8 cellular contexts compared by ENCODE assay signal in genomic region chr21:44297525-44298290, GRCh38. TPM values are rescaled to one million over a fixed set of nuclear protein-coding genes. Genes with fewer than 3 reads are reported as not detected.
A peak's percentile ranks its signal among the peaks of the same experiment; 100 is the strongest.
DNase-seq lines count a peak whose midpoint lies in the region; ATAC-seq and TF ChIP-seq lines count a peak whose summit lies in the region.

No MANE protein-coding gene starts in this region.

- TF ChIP-seq CTCF in DND-41 (IDR thresholded peaks at IDR 0.05; ENCODE audit: borderline replicate concordance, extremely low read depth, low read length, poor library complexity, severe bottlenecking): peak; percentile 86
- TF ChIP-seq CTCF in LNCAP (IDR thresholded peaks at IDR 0.05): peak; percentile 65
- TF ChIP-seq CTCF in RWPE1 (conservative IDR thresholded peaks at IDR 0.05; ENCODE audit: low read depth): peak; percentile 75
- TF ChIP-seq CTCF in fibroblast of lung (conservative IDR thresholded peaks at IDR 0.05 in 1 of 2, IDR thresholded peaks at IDR 0.05 in 1 of 2; ENCODE audit: low read depth in 1 of 2, low read length in 2 of 2): peak; percentile 67 to 78
- peak; percentile 80 for TF ChIP-seq CTCF in neural cell (IDR thresholded peaks at IDR 0.05; ENCODE audit: poor library complexity, severe bottlenecking)

- H2AFZ ChIP-seq in DND-41 (ENCODE audit: low read depth, low read length): no peak overlapping the region
- no peak overlapping the region for H2AFZ ChIP-seq in fibroblast of lung (ENCODE audit: low read length)
- no peak overlapping the region for H2AFZ ChIP-seq in neural cell (ENCODE audit: low read depth, low read length)

- H3K9me3 ChIP-seq in DND-41 (ENCODE audit: insufficient read depth, low read length, severe bottlenecking) (no peaks in the 10 kb centered on the region), fibroblast of lung (ENCODE audit: control insufficient read depth, insufficient read depth, low read depth, low read length) (no peaks in the 10 kb centered on the region), neural cell (ENCODE audit: low read length) (no peaks in the 10 kb centered on the region)

- H3K27me3 ChIP-seq in DND-41 (ENCODE audit: insufficient read depth, low read length, poor library complexity) (no peaks in the 10 kb centered on the region), fibroblast of lung (ENCODE audit: control insufficient read depth, insufficient read depth, low read length) (no peaks in the 10 kb centered on the region), neural cell (ENCODE audit: insufficient read depth, low read depth, low read length) (no peaks in the 10 kb centered on the region)

- DNase-seq in DND-41 (peak; percentile 72), RWPE1 (ENCODE audit: low spot score) (peak; percentile 79), activated T-helper 1 cell treated with Interleukin-2 at 50 U/mL for 16 hours (ENCODE audit: low read depth) (peak; percentile 61), fibroblast of lung (ENCODE audit: low read depth in 2 of 2) (peak; percentile 61 to 82)

- H4K20me1 ChIP-seq in DND-41 (ENCODE audit: insufficient read depth, low read length) (peaks cover 23% of the 10 kb centered on the region), fibroblast of lung (ENCODE audit: control insufficient read depth, extremely low read depth, insufficient read depth, low read length) (no peaks in the 10 kb centered on the region), neural cell (ENCODE audit: insufficient read depth) (no peaks in the 10 kb centered on the region)

- CTCF ChIA-PET in RWPE1 (lab: Yijun Ruan, JAX): interaction anchor here (0.9 to 1.5 kb wide), 6 partner anchors 13 to 144 kb away, joined by 3 to 6 read pairs (median 4); no protein-coding TSS in a partner anchor

- H3K79me2 ChIP-seq in DND-41 (ENCODE audit: insufficient read depth, low read length): peaks cover 28% of the 10 kb centered on the region
- H3K79me2 ChIP-seq in fibroblast of lung (ENCODE audit: control insufficient read depth, insufficient read depth, low read length): peaks cover 17% of the 10 kb centered on the region
- no peaks in the 10 kb centered on the region for H3K79me2 ChIP-seq in neural cell (replicated peaks; ENCODE audit: insufficient read depth, low read length)

- H3K4me3 ChIP-seq in DND-41 (ENCODE audit: low read depth in 1 of 2, low read length in 2 of 2) (no peak overlapping the region), fibroblast of lung (replicated peaks in 1 of 4; ENCODE audit: control extremely low read depth in 1 of 4, insufficient read depth in 1 of 4, low read depth in 3 of 4, low read length in 4 of 4) (no peak overlapping the region), neural cell (ENCODE audit: low read length) (no peak overlapping the region)

- TF ChIP-seq EP300 in neural cell (conservative IDR thresholded peaks at IDR 0.05; ENCODE audit: poor library complexity, severe bottlenecking): no peak

- no peak overlapping the region for H3K4me3 Mint-ChIP-seq in stimulated activated naive CD8-positive, alpha-beta T cell treated with anti-CD3 and anti-CD28 coated beads, Interleukin-15, Interleukin-2, amounts not matched to agents 100 ng/mL and 50 ng/mL, for 24 hours

- no peaks in the 10 kb centered on the region for H3K9me3 Mint-ChIP-seq in stimulated activated naive CD8-positive, alpha-beta T cell treated with anti-CD3 and anti-CD28 coated beads, Interleukin-15, Interleukin-2, amounts not matched to agents 100 ng/mL and 50 ng/mL, for 24 hours

- no peak overlapping the region for H3K27ac ChIP-seq in DND-41 (ENCODE audit: low read length)
- H3K27ac ChIP-seq in RWPE1: no peak overlapping the region
- H3K27ac ChIP-seq in fibroblast of lung (ENCODE audit: insufficient read depth, low read length): no peak overlapping the region
- H3K27ac ChIP-seq in neural cell (ENCODE audit: low read length): no peak overlapping the region

- no peaks in the 10 kb centered on the region for H3K9me2 ChIP-seq in neural cell (ENCODE audit: insufficient read depth, low read length)

- H3K27me3 Mint-ChIP-seq in stimulated activated naive CD8-positive, alpha-beta T cell treated with anti-CD3 and anti-CD28 coated beads, Interleukin-15, Interleukin-2, amounts not matched to agents 100 ng/mL and 50 ng/mL, for 24 hours: no peaks in the 10 kb centered on the region

- TF ChIP-seq RAD21 in neural cell (conservative IDR thresholded peaks at IDR 0.05): peak; percentile 78

- POLR2A ChIA-PET in RWPE1 (lab: Yijun Ruan, JAX; ENCODE audit: low non-redundant PET): no interaction called here

- peaks cover 7% of the 10 kb centered on the region for H3K36me3 ChIP-seq in DND-41 (ENCODE audit: insufficient read depth, low read length)
- H3K36me3 ChIP-seq in fibroblast of lung (ENCODE audit: control insufficient read depth, insufficient read depth, low read length): no peaks in the 10 kb centered on the region
- H3K36me3 ChIP-seq in neural cell (ENCODE audit: insufficient read depth, low read length): no peaks in the 10 kb centered on the region

- H3K36me3 Mint-ChIP-seq in stimulated activated naive CD8-positive, alpha-beta T cell treated with anti-CD3 and anti-CD28 coated beads, Interleukin-15, Interleukin-2, amounts not matched to agents 100 ng/mL and 50 ng/mL, for 24 hours (ENCODE audit: low read depth): no peaks in the 10 kb centered on the region

- H3K27ac Mint-ChIP-seq in stimulated activated naive CD8-positive, alpha-beta T cell treated with anti-CD3 and anti-CD28 coated beads, Interleukin-15, Interleukin-2, amounts not matched to agents 100 ng/mL and 50 ng/mL, for 24 hours: peak overlapping the region; percentile 47

- H3K4me1 ChIP-seq in DND-41 (ENCODE audit: insufficient read depth, low read length) (peaks cover 39% of the 10 kb centered on the region), fibroblast of lung (ENCODE audit: control insufficient read depth, extremely low read depth, insufficient read depth, low read length) (peaks cover 5% of the 10 kb centered on the region)

- peak; percentile 59 for ATAC-seq in DND-41 (ENCODE audit: insufficient read depth, low read depth)
- ATAC-seq in GM19328 (IDR thresholded peaks at IDR 0.05; ENCODE audit: unreplicated experiment): no peak

- no peak overlapping the region; the same call in 1 of the 2 replicates for H3K4me2 ChIP-seq in DND-41 (ENCODE audit: insufficient read depth, low read length)
- peak overlapping the region; percentile 35 for H3K4me2 ChIP-seq in fibroblast of lung (ENCODE audit: extremely low read depth, insufficient read depth, low read length)
- H3K4me2 ChIP-seq in neural cell (ENCODE audit: low read length): no peak overlapping the region

- H3K9ac ChIP-seq in DND-41 (ENCODE audit: low read depth, low read length) (no peak overlapping the region), fibroblast of lung (ENCODE audit: insufficient read depth, low read length) (no peak overlapping the region), neural cell (ENCODE audit: low read length) (no peak overlapping the region)

- no peaks in the 10 kb centered on the region for H3F3A ChIP-seq in neural cell (ENCODE audit: insufficient read depth, low read length, poor library complexity, severe bottlenecking)

- peaks cover 46% of the 10 kb centered on the region for H3K4me1 Mint-ChIP-seq in stimulated activated naive CD8-positive, alpha-beta T cell treated with anti-CD3 and anti-CD28 coated beads, Interleukin-15, Interleukin-2, amounts not matched to agents 100 ng/mL and 50 ng/mL, for 24 hours (ENCODE audit: low read depth)

TF ChIP-seq in neural cell, 6 proteins besides CTCF, POLR2A, EP300 and RAD21:
- TF ChIP-seq SMC3 (conservative IDR thresholded peaks at IDR 0.05; ENCODE audit: poor library complexity): peak; percentile 71
- no peak for TF ChIP-seq EZH2 (IDR thresholded peaks at IDR 0.05; ENCODE audit: borderline replicate concordance, insufficient read depth, low read length, poor library complexity, severe bottlenecking)

RNA-seq across cellular contexts. Expression of gene PFKL, which starts 2.1 kb away (rescaled TPM):
- 125 and 135 TPM in 2 replicates for total RNA-seq in fibroblast of lung
- polyA plus RNA-seq in fibroblast of lung: 54.8 and 59.8 TPM in 2 replicates
- 91.4 and 105 TPM in 2 replicates for polyA plus RNA-seq in fibroblast of lung (2012)
- polyA minus RNA-seq in fibroblast of lung (ENCODE audit: low replicate concordance): 71.0 and 95.9 TPM in 2 replicates
- 79.6 and 94.4 TPM in 2 replicates for polyA plus RNA-seq in neural cell
- polyA minus RNA-seq in neural cell: 66.6 and 81.6 TPM in 2 replicates

RNA-seq across cellular contexts. Expression of gene AIRE, which starts 12.0 kb away (rescaled TPM):
- total RNA-seq in fibroblast of lung: not detected in 2 replicates
- not detected in 2 replicates for polyA plus RNA-seq in fibroblast of lung
- not detected in 2 replicates for polyA plus RNA-seq in fibroblast of lung (2012)
- polyA minus RNA-seq in fibroblast of lung (ENCODE audit: low replicate concordance): not detected in 2 replicates
- polyA plus RNA-seq in neural cell: not detected in 2 replicates
- not detected in 2 replicates for polyA minus RNA-seq in neural cell

RNA-seq across cellular contexts. Expression of gene DNMT3L, which starts 36.0 kb away (rescaled TPM):
- total RNA-seq in fibroblast of lung: not detected in 2 replicates
- not detected in 2 replicates for polyA plus RNA-seq in fibroblast of lung
- polyA plus RNA-seq in fibroblast of lung (2012): not detected in 2 replicates
- not detected in 2 replicates for polyA minus RNA-seq in fibroblast of lung (ENCODE audit: low replicate concordance)
- polyA plus RNA-seq in neural cell: not detected in 2 replicates
- polyA minus RNA-seq in neural cell: not detected in 2 replicates

RNA-seq across cellular contexts. Expression of gene CFAP410, which starts 41.5 kb away (rescaled TPM):
- total RNA-seq in fibroblast of lung: 6.9 and 7.1 TPM in 2 replicates
- 2.3 and 4.9 TPM in 2 replicates for polyA plus RNA-seq in fibroblast of lung
- 11.7 and 14.0 TPM in 2 replicates for polyA plus RNA-seq in fibroblast of lung (2012)
- polyA minus RNA-seq in fibroblast of lung (ENCODE audit: low replicate concordance): 1.5 and 3.1 TPM in 2 replicates
- polyA plus RNA-seq in neural cell: 36.0 and 36.5 TPM in 2 replicates
- polyA minus RNA-seq in neural cell: 10.9 and 11.4 TPM in 2 replicates

RNA-seq across cellular contexts. Expression of gene TRPM2, which starts 55.7 kb away (rescaled TPM):
- not detected in 2 replicates for total RNA-seq in fibroblast of lung
- polyA plus RNA-seq in fibroblast of lung: not detected in 2 replicates
- not detected in 2 replicates for polyA plus RNA-seq in fibroblast of lung (2012)
- not detected in 2 replicates for polyA minus RNA-seq in fibroblast of lung (ENCODE audit: low replicate concordance)
- 0.14 and 0.16 TPM in 2 replicates for polyA plus RNA-seq in neural cell
- polyA minus RNA-seq in neural cell: 0.24 TPM in 1 of 2 replicates, not detected in the other
